Comparison of ENCODE assay signal across 9 cellular contexts in genomic region chr17:39402890-39403605, GRCh38. TPM values are rescaled to one million over a fixed set of nuclear protein-coding genes. Genes with fewer than 3 reads are reported as not detected.
DNase-seq lines count a peak whose midpoint lies in the region; ATAC-seq and TF ChIP-seq lines count a peak whose summit lies in the region.
"Had no signal": no experiment of that assay in that cellular context is flagged by ENCODE, and none has a peak within 500 bp of the region (broad histone marks: within the 10 kb centered on the region; RNA-seq: fewer than 3 reads in every experiment).

No MANE protein-coding gene starts in this region.

- H3K4me3 Mint-ChIP-seq in CD4-positive, alpha-beta T cell: peak overlapping the region; percentile 100
- peak overlapping the region; percentile 98 for H3K4me3 Mint-ChIP-seq in activated T-helper 17 cell treated with anti-CD3 and anti-CD28 coated beads, Interleukin-2, amount 50 U/mL, for 72 hours
- peak overlapping the region; percentile 78 to 99 (median 98) for H3K4me3 Mint-ChIP-seq in naive thymus-derived CD4-positive, alpha-beta T cell

- TF ChIP-seq CTCF in CD4-positive, alpha-beta T cell (IDR thresholded peaks at IDR 0.05): no peak
- no peak for TF ChIP-seq CTCF in HEK293 (tag by site-specific recombination; IDR thresholded peaks at IDR 0.05)

- no peaks in the 10 kb centered on the region for H3K27me3 ChIP-seq in CD4-positive, alpha-beta T cell (ENCODE audit: control insufficient read depth, insufficient read depth, low read length)
- no peaks in the 10 kb centered on the region for H3K27me3 ChIP-seq in naive thymus-derived CD4-positive, alpha-beta T cell (ENCODE audit: control insufficient read depth in 2 of 2, insufficient read depth in 2 of 2, low read length in 2 of 2)

- intact Hi-C loops in CD4-positive, alpha-beta T cell (cut with DNase I, micrococcal nuclease): loop anchor here in 1 of 2 experiments (10.0 kb wide), 1 partner anchor 598 kb away; no protein-coding TSS in a partner anchor
- intact Hi-C loops in naive thymus-derived CD4-positive, alpha-beta T cell (cut with micrococcal nuclease): loop anchor here (1.0 to 10.0 kb wide), 4 partner anchors 48 to 332 kb away; partner anchors contain the start of genes CDK12 (in 1 of the 2), GRB7 (in 1 of the 2), MED1 (in 1 of the 2) and MIEN1 (in 1 of the 2)
- intact Hi-C loops in posterior cingulate gyrus (cut with DNase I): loop anchor here (5.0 kb wide), 1 partner anchor 59 kb away; the partner anchor contains the start of gene CDK12

- H3K36me3 Mint-ChIP-seq in CD4-positive, alpha-beta T cell (ENCODE audit: low read depth): peaks cover 19% of the 10 kb centered on the region
- peaks cover 29% of the 10 kb centered on the region for H3K36me3 Mint-ChIP-seq in activated T-helper 17 cell treated with anti-CD3 and anti-CD28 coated beads, Interleukin-2, amount 50 U/mL, for 72 hours (ENCODE audit: low read depth)
- H3K36me3 Mint-ChIP-seq in naive thymus-derived CD4-positive, alpha-beta T cell: peaks cover under 1 to 6% (median 3%) of the 10 kb centered on the region in 5 donors

- peaks cover 13 to 31% of the 10 kb centered on the region in 2 experiments for H3K36me3 ChIP-seq in HEK293 (ENCODE audit: control insufficient read depth in 2 of 2, insufficient read depth in 1 of 2, low read length in 2 of 2)
- H3K36me3 ChIP-seq in naive thymus-derived CD4-positive, alpha-beta T cell (ENCODE audit: control insufficient read depth in 2 of 3, insufficient read depth in 3 of 3, low read length in 3 of 3): peaks cover 0 to 29% (median 6%) of the 10 kb centered on the region in 3 experiments

- no peaks in the 10 kb centered on the region for H3K9me3 Mint-ChIP-seq in CD4-positive, alpha-beta T cell
- H3K9me3 Mint-ChIP-seq in activated T-helper 17 cell treated with anti-CD3 and anti-CD28 coated beads, Interleukin-2, amount 50 U/mL, for 72 hours: no peaks in the 10 kb centered on the region
- H3K9me3 Mint-ChIP-seq in naive thymus-derived CD4-positive, alpha-beta T cell: peaks cover 0 to 4% (median 0%) of the 10 kb centered on the region in 11 donors
- H3K9me3 Mint-ChIP-seq: stimulated activated memory B cell treated with anti-CD40 and anti-IgM and Interleukin-4, amounts not matched to agents 10 μg/mL and 1 μg/mL and 100 μg/mL, for 72 hours had no signal

- CTCF ChIA-PET in CD4-positive, alpha-beta T cell (lab: Charles Lee): interaction anchor here (1.2 kb wide), 1 partner anchor 48 kb away, joined by 3 read pairs; the partner anchor contains the start of gene MED1
- CTCF ChIA-PET in HEK293 (lab: Yijun Ruan, JAX): interaction anchor here (0.6 kb wide), 1 partner anchor 166 kb away, joined by 3 read pairs; no protein-coding TSS in a partner anchor
- CTCF ChIA-PET in naive thymus-derived CD4-positive, alpha-beta T cell (lab: Charles Lee): no interaction called here

- H3K27me3 Mint-ChIP-seq in CD4-positive, alpha-beta T cell: no peaks in the 10 kb centered on the region
- H3K27me3 Mint-ChIP-seq in activated T-helper 17 cell treated with anti-CD3 and anti-CD28 coated beads, Interleukin-2, amount 50 U/mL, for 72 hours: no peaks in the 10 kb centered on the region
- H3K27me3 Mint-ChIP-seq in naive thymus-derived CD4-positive, alpha-beta T cell: no peaks in the 10 kb centered on the region
- H3K27me3 Mint-ChIP-seq: stimulated activated memory B cell treated with anti-CD40 and anti-IgM and Interleukin-4, amounts not matched to agents 10 μg/mL and 1 μg/mL and 100 μg/mL, for 72 hours had no signal

- H3K4me1 ChIP-seq in HEK293 (ENCODE audit: control insufficient read depth, insufficient read depth, low read length): peaks cover 17% of the 10 kb centered on the region; the same call in 1 of the 2 replicates
- H3K4me1 ChIP-seq in naive thymus-derived CD4-positive, alpha-beta T cell (ENCODE audit: control insufficient read depth in 2 of 2, insufficient read depth in 2 of 2, low read length in 2 of 2): peaks cover 6 to 13% of the 10 kb centered on the region in 2 donors

- ATAC-seq in CD4-positive, alpha-beta T cell (ENCODE audit: poor library complexity): no peak
- no peak for ATAC-seq in activated T-helper 17 cell treated with anti-CD3 and anti-CD28 coated beads, Interleukin-2, amount 50 U/mL, for 72 hours (replicated peaks)
- ATAC-seq in naive thymus-derived CD4-positive, alpha-beta T cell: no peak

- no peak overlapping the region for H3K27ac ChIP-seq in CD4-positive, alpha-beta T cell (ENCODE audit: low read depth, low read length)
- no peak overlapping the region for H3K27ac ChIP-seq in HEK293 (ENCODE audit: extremely low read depth, low read depth, low read length)
- H3K27ac ChIP-seq in naive thymus-derived CD4-positive, alpha-beta T cell (ENCODE audit: low read depth, low read length): no peak overlapping the region

- POLR2A ChIA-PET in CD4-positive, alpha-beta T cell (lab: Charles Lee): interaction anchor here (0.7 to 3.3 kb wide), 5 partner anchors 11 to 203 kb away, joined by 5 to 32 read pairs (median 5); partner anchors contain the start of genes CDK12, MED1 and RPL19
- POLR2A ChIA-PET in HEK293 (lab: Yijun Ruan, JAX): interaction anchor here (0.6 to 3.7 kb wide), 7 partner anchors 13 to 203 kb away, joined by 3 to 20 read pairs (median 6); partner anchors contain the start of genes CDK12, MED1 and RPL19
- POLR2A ChIA-PET in naive thymus-derived CD4-positive, alpha-beta T cell (lab: Charles Lee): interaction anchor here (0.7 to 3.8 kb wide), 4 partner anchors 11 to 203 kb away, joined by 4 to 23 read pairs (median 8); partner anchors contain the start of genes CDK12, MED1 and RPL19

- H3K27ac Mint-ChIP-seq in CD4-positive, alpha-beta T cell: peak overlapping the region; percentile 98
- peak overlapping the region; percentile 96 for H3K27ac Mint-ChIP-seq in activated T-helper 17 cell treated with anti-CD3 and anti-CD28 coated beads, Interleukin-2, amount 50 U/mL, for 72 hours
- peak overlapping the region; percentile 62 to 96 (median 89) for H3K27ac Mint-ChIP-seq in naive thymus-derived CD4-positive, alpha-beta T cell

- H3K4me3 ChIP-seq in HEK293 (ENCODE audit: low read depth, low read length): no peak overlapping the region
- peak overlapping the region; percentile 84 for H3K4me3 ChIP-seq in naive thymus-derived CD4-positive, alpha-beta T cell (ENCODE audit: low read length)

- H3K4me1 Mint-ChIP-seq in CD4-positive, alpha-beta T cell (ENCODE audit: low read depth): peaks cover 31% of the 10 kb centered on the region
- peaks cover 28% of the 10 kb centered on the region for H3K4me1 Mint-ChIP-seq in activated T-helper 17 cell treated with anti-CD3 and anti-CD28 coated beads, Interleukin-2, amount 50 U/mL, for 72 hours
- H3K4me1 Mint-ChIP-seq in naive thymus-derived CD4-positive, alpha-beta T cell: peaks cover 11 to 45% (median 38%) of the 10 kb centered on the region in 7 donors

- no peak for DNase-seq in CD4-positive, alpha-beta T cell
- no peak for DNase-seq in naive thymus-derived CD4-positive, alpha-beta T cell
- DNase-seq in stimulated activated CD4-positive, alpha-beta T cell treated with anti-CD3 and anti-CD28 coated beads, Interleukin-15, amount 100 ng/mL, for 24 hours: no peak
- DNase-seq in HPDE6-E6E7 (ENCODE audit: extremely low spot score) (no peak), posterior cingulate gyrus (no peak), SHP77 treated with DMSO at 0.1 percent for 48 hours (lab: John Stamatoyannopoulos, UW) (no peak)

- no peaks in the 10 kb centered on the region for H3K9me3 ChIP-seq in CD4-positive, alpha-beta T cell (ENCODE audit: control insufficient read depth, low read length)
- H3K9me3 ChIP-seq in HEK293 (ENCODE audit: control insufficient read depth, insufficient read depth, low read depth, low read length): no peaks in the 10 kb centered on the region
- H3K9me3 ChIP-seq in naive thymus-derived CD4-positive, alpha-beta T cell (ENCODE audit: control insufficient read depth in 2 of 3, low read length in 3 of 3): no peaks in the 10 kb centered on the region

TF ChIP-seq in HEK293, 187 proteins besides CTCF, POLR2A, EP300 and RAD21 (continues in another document):
- TF ChIP-seq ZNF211 (tag by site-specific recombination; IDR thresholded peaks at IDR 0.05; ENCODE audit: low read depth): no peak
- TF ChIP-seq ZNF600 (tag by site-specific recombination; IDR thresholded peaks at IDR 0.05): peak; percentile 46
- TF ChIP-seq INSM2 (tag by site-specific recombination; IDR thresholded peaks at IDR 0.05): 0 out of 2 replicates have a peak, but pooled peaks have one; percentile 19
- TF ChIP-seq SCRT2 (tag by site-specific recombination; IDR thresholded peaks at IDR 0.05): peak; percentile 78
- TF ChIP-seq ZNF473 (tag by site-specific recombination; IDR thresholded peaks at IDR 0.05): no peak

RNA-seq across cellular contexts. Expression of gene FBXL20, which starts 1.6 kb away (rescaled TPM):
- 10 to 100 TPM; 16.7 to 17.1 TPM for total RNA-seq in CD4-positive, alpha-beta T cell
- 10 to 100 TPM; 20.2 to 20.7 TPM for total RNA-seq in activated T-helper 17 cell treated with anti-CD3 and anti-CD28 coated beads, Interleukin-2, amount 50 U/mL, for 72 hours
- total RNA-seq in naive thymus-derived CD4-positive, alpha-beta T cell: 10 to 100 TPM; 17.6 to 35.0 (median 26.1) TPM
- 1 to 10 TPM; 3.8 to 4.5 TPM for polyA plus RNA-seq in naive thymus-derived CD4-positive, alpha-beta T cell

RNA-seq across cellular contexts. Expression of gene MED1, which starts 48.0 kb away (rescaled TPM):
- 10 to 100 TPM; 24.7 to 28.7 TPM for total RNA-seq in CD4-positive, alpha-beta T cell
- 10 to 100 TPM; 50.4 to 69.0 TPM for total RNA-seq in activated T-helper 17 cell treated with anti-CD3 and anti-CD28 coated beads, Interleukin-2, amount 50 U/mL, for 72 hours
- total RNA-seq in naive thymus-derived CD4-positive, alpha-beta T cell: 10 to 100 TPM; 37.3 to 61.5 (median 56.0) TPM
- polyA plus RNA-seq in naive thymus-derived CD4-positive, alpha-beta T cell: 10 to 100 TPM; 20.6 to 27.6 TPM

RNA-seq across cellular contexts. Expression of gene CDK12, which starts 58.2 kb away (rescaled TPM):
- total RNA-seq in CD4-positive, alpha-beta T cell: 100 to 1,000 TPM in 1 of 2 experiments, 10 to 100 TPM in 1; 99.6 to 108 TPM
- 10 to 100 TPM; 63.7 to 81.9 TPM for total RNA-seq in activated T-helper 17 cell treated with anti-CD3 and anti-CD28 coated beads, Interleukin-2, amount 50 U/mL, for 72 hours
- total RNA-seq in naive thymus-derived CD4-positive, alpha-beta T cell: 100 to 1,000 TPM in 4 of 5 experiments, 10 to 100 TPM in 1; 94.9 to 118 (median 112) TPM
- 1 to 10 TPM; 3.6 to 6.2 TPM for polyA plus RNA-seq in naive thymus-derived CD4-positive, alpha-beta T cell
